In genomic region chrX:41737065-41737464, GRCh38 we compare ENCODE assay signal across 12 cellular contexts. TPM values are rescaled to one million over a fixed set of nuclear protein-coding genes. Genes with fewer than 3 reads are reported as not detected.
DNase-seq lines count a peak whose midpoint lies in the region; ATAC-seq and TF ChIP-seq lines count a peak whose summit lies in the region.
"Had no signal": no experiment of that assay in that cellular context is flagged by ENCODE, and none has a peak within 500 bp of the region (broad histone marks: within the 10 kb centered on the region; RNA-seq: fewer than 3 reads in every experiment).

No MANE protein-coding gene starts in this region.

- peaks cover 3% of the 10 kb centered on the region for H3K79me1 ChIP-seq in mesenchymal stem cell (replicated peaks; ENCODE audit: low read length, poor library complexity, severe bottlenecking)

- no peaks in the 10 kb centered on the region for H3K4me1 ChIP-seq in mesenchymal stem cell (ENCODE audit: control insufficient read depth, insufficient read depth, low read depth, low read length)
- H3K4me1 ChIP-seq: parathyroid adenoma had no signal

- H3K9me3 ChIP-seq in mesenchymal stem cell (ENCODE audit: control insufficient read depth, low read length) = no peaks in the 10 kb centered on the region

- H3K9me3 Mint-ChIP-seq in T-cell = no peaks in the 10 kb centered on the region
- H3K9me3 Mint-ChIP-seq in activated naive CD8-positive, alpha-beta T cell treated with anti-CD3 and anti-CD28 coated beads for 36 hours = no peaks in the 10 kb centered on the region
- H3K9me3 Mint-ChIP-seq: brain had no signal

- DNase-seq in activated gamma-delta T cell treated with Interleukin-2 at 50 U/mL for 16 hours = peak; percentile 21
- no peak for DNase-seq in activated gamma-delta T cell (lab: John Stamatoyannopoulos, UW)
- DNase-seq in T-cell = peak in 27 of 34 experiments; percentile 1 to 50 (median 11)
- peak; percentile 10 for DNase-seq in activated naive CD8-positive, alpha-beta T cell treated with anti-CD3 and anti-CD28 coated beads for 36 hours
- DNase-seq in stimulated activated CD8-positive, alpha-beta memory T cell treated with anti-CD3 and anti-CD28 coated beads, Interleukin-7, amount 100 ng/mL, for 48 hours (ENCODE audit: extremely low read depth in 1 of 2, low read depth in 1 of 2) = peak; percentile 10
- DNase-seq in mesenchymal stem cell = no peak
- no peak for DNase-seq in NCI-H1694 (lab: John Stamatoyannopoulos, UW)
- DNase-seq in foreskin fibroblast = no peak
- DNase-seq: DMS53, MM.1S had no signal

- H2BK15ac ChIP-seq in mesenchymal stem cell (ENCODE audit: low read depth, poor library complexity, severe bottlenecking) = no peak overlapping the region

- CTCF ChIA-PET in T-cell (lab: Charles Lee) = no interaction called here

- no peak overlapping the region for H3K27ac ChIP-seq in mesenchymal stem cell (ENCODE audit: low read length, poor library complexity, severe bottlenecking)
- H3K27ac ChIP-seq: parathyroid adenoma had no signal

- H4K91ac ChIP-seq in mesenchymal stem cell (ENCODE audit: low read length) = no peak overlapping the region

- H3K4me3 ChIP-seq in mesenchymal stem cell (ENCODE audit: insufficient read depth in 1 of 2, low read depth in 1 of 2, low read length in 2 of 2) (no peak overlapping the region), foreskin fibroblast (ENCODE audit: low read depth in 1 of 2, low read length in 2 of 2) (no peak overlapping the region)

- POLR2A ChIA-PET in T-cell (lab: Charles Lee) = interaction anchor here in 1 of 2 donors (0.9 kb wide), 1 partner anchor 156 kb away, joined by 4 read pairs; no protein-coding TSS in a partner anchor

- H3K4me2 ChIP-seq in mesenchymal stem cell (ENCODE audit: low read length, poor library complexity, severe bottlenecking) = no peak overlapping the region

- peaks cover 5 to 31% (median 10%) of the 10 kb centered on the region in 3 donors for H3K4me1 Mint-ChIP-seq in T-cell
- H3K4me1 Mint-ChIP-seq in activated naive CD8-positive, alpha-beta T cell treated with anti-CD3 and anti-CD28 coated beads for 36 hours = peaks cover 37% of the 10 kb centered on the region

- H3K18ac ChIP-seq in mesenchymal stem cell (ENCODE audit: low read depth in 1 of 2, low read length in 2 of 2) = no peak overlapping the region

- H3K27ac Mint-ChIP-seq in T-cell = peak overlapping the region in 1 of 2 donors; percentile 51
- H3K27ac Mint-ChIP-seq in activated naive CD8-positive, alpha-beta T cell treated with anti-CD3 and anti-CD28 coated beads for 36 hours = peak overlapping the region; percentile 64

- 96% methylated on average over 4 of the region's 7 CpGs for WGBS in mesenchymal stem cell

- H2BK120ac ChIP-seq in mesenchymal stem cell (ENCODE audit: low read depth, low read length) = no peak overlapping the region

- H3K36me3 Mint-ChIP-seq in T-cell = peaks cover 6% of the 10 kb centered on the region
- peaks cover 2% of the 10 kb centered on the region for H3K36me3 Mint-ChIP-seq in activated naive CD8-positive, alpha-beta T cell treated with anti-CD3 and anti-CD28 coated beads for 36 hours

- peaks cover 0 to 1% of the 10 kb centered on the region in 2 experiments for H3K27me3 ChIP-seq in mesenchymal stem cell (ENCODE audit: control insufficient read depth in 1 of 2, insufficient read depth in 1 of 2, low read length in 2 of 2)

- H2AK5ac ChIP-seq in mesenchymal stem cell (ENCODE audit: low read length, severe bottlenecking) = no peak overlapping the region

- no peak overlapping the region for H3K9ac ChIP-seq in mesenchymal stem cell (ENCODE audit: low read length)
- H3K9ac ChIP-seq: parathyroid adenoma had no signal

- peaks cover 0 to 8% of the 10 kb centered on the region in 2 donors for H3K27me3 Mint-ChIP-seq in T-cell
- no peaks in the 10 kb centered on the region for H3K27me3 Mint-ChIP-seq in activated naive CD8-positive, alpha-beta T cell treated with anti-CD3 and anti-CD28 coated beads for 36 hours

- H3K4ac ChIP-seq in mesenchymal stem cell (ENCODE audit: low read depth in 1 of 2, low read length in 2 of 2) = no peak overlapping the region

- no peak for TF ChIP-seq CTCF in foreskin fibroblast (IDR thresholded peaks at IDR 0.05; ENCODE audit: low read depth, low read length)

- no peak overlapping the region for H3K4me3 Mint-ChIP-seq in T-cell
- no peak overlapping the region for H3K4me3 Mint-ChIP-seq in activated naive CD8-positive, alpha-beta T cell treated with anti-CD3 and anti-CD28 coated beads for 36 hours
- H3K4me3 Mint-ChIP-seq: brain had no signal

- no peak overlapping the region for H2AFZ ChIP-seq in mesenchymal stem cell (ENCODE audit: low read depth, low read length)
- H2AFZ ChIP-seq: parathyroid adenoma had no signal

- H2BK12ac ChIP-seq in mesenchymal stem cell (ENCODE audit: low read length in 2 of 2) = no peak overlapping the region

- H4K8ac ChIP-seq in mesenchymal stem cell (ENCODE audit: low read length) = no peak overlapping the region

- H3K14ac ChIP-seq in mesenchymal stem cell (ENCODE audit: low read length in 2 of 2) = no peak overlapping the region

- no peak overlapping the region for H2BK5ac ChIP-seq in mesenchymal stem cell (ENCODE audit: low read depth, low read length, poor library complexity, severe bottlenecking)

- H3K23ac ChIP-seq in mesenchymal stem cell (ENCODE audit: low read length in 2 of 2) = no peak overlapping the region

- ATAC-seq in T-cell (replicated peaks in 1 of 4) = peak in 2 of 4 experiments; percentile 54 to 70

- no peaks in the 10 kb centered on the region for H3K36me3 ChIP-seq in mesenchymal stem cell (ENCODE audit: control insufficient read depth in 1 of 2, insufficient read depth in 2 of 2, low read depth in 1 of 2, low read length in 2 of 2)

RNA-seq across cellular contexts. Expression of gene GPR82, which starts 13.1 kb away (rescaled TPM):
- total RNA-seq in T-cell = under 1 TPM in 3 of 5 donors, not detected in 2; 0.07 to 0.22 (median 0.15) TPM
- under 1 TPM; 0.12 to 0.14 TPM for total RNA-seq in activated naive CD8-positive, alpha-beta T cell treated with anti-CD3 and anti-CD28 coated beads for 36 hours
- not detected for polyA plus RNA-seq in mesenchymal stem cell (2013, experiment 1 of 2)
- not detected for polyA plus RNA-seq in mesenchymal stem cell (2013, experiment 2 of 2)

RNA-seq across cellular contexts. Expression of gene GPR34, which starts 48.3 kb away (rescaled TPM):
- total RNA-seq in T-cell = under 1 TPM in 1 of 5 donors, not detected in 4; 0.30 TPM
- 1 to 10 TPM; 1.0 to 1.4 TPM for total RNA-seq in activated naive CD8-positive, alpha-beta T cell treated with anti-CD3 and anti-CD28 coated beads for 36 hours
- polyA plus RNA-seq in mesenchymal stem cell (2013, experiment 1 of 2) = not detected
- not detected for polyA plus RNA-seq in mesenchymal stem cell (2013, experiment 2 of 2)

Comparison
In these comparisons a context has a peak if more than half of its experiments do, and no peak if none do; other contexts are left out.
1. DNase-seq: peak in activated gamma-delta T cell treated with Interleukin-2 at 50 U/mL for 16 hours (single experiment), T-cell (27 of 34), activated naive CD8-positive, alpha-beta T cell treated with anti-CD3 and anti-CD28 coated beads for 36 hours (single experiment) and stimulated activated CD8-positive, alpha-beta memory T cell treated with anti-CD3 and anti-CD28 coated beads, Interleukin-7, amount 100 ng/mL, for 48 hours (2 of 2); none in activated gamma-delta T cell (single experiment), mesenchymal stem cell (single experiment), NCI-H1694 (single experiment) and foreskin fibroblast (0 of 2).